Comparison of ENCODE assay signal across 10 cellular contexts in genomic region chr19:16383584-16384161, GRCh38. TPM values are rescaled to one million over a fixed set of nuclear protein-coding genes. Genes with fewer than 3 reads are reported as not detected.
DNase-seq lines count a peak whose midpoint lies in the region; ATAC-seq, FAIRE-seq and TF ChIP-seq lines count a peak whose summit lies in the region.
"Had no signal": no experiment of that assay in that cellular context is flagged by ENCODE, and none has a peak within 500 bp of the region (broad histone marks: within the 10 kb centered on the region; RNA-seq: fewer than 3 reads in every experiment).

No MANE protein-coding gene starts in this region.

- no peaks in the 10 kb centered on the region for H3K27me3 Mint-ChIP-seq in T-cell

- no peak overlapping the region for H3K4me3 ChIP-seq in HepG2 (replicated peaks in 1 of 3; ENCODE audit: insufficient read depth in 1 of 3, low read depth in 2 of 3, low read length in 3 of 3)
- no peak overlapping the region for H3K4me3 ChIP-seq in suprapubic skin
- H3K4me3 ChIP-seq: SJSA1 had no signal

- TF ChIP-seq EP300 in HepG2 (IDR thresholded peaks at IDR 0.05; ENCODE audit: low read depth in 2 of 2, low read length in 2 of 2) (no peak), HepG2 (CRISPR knock-in tag; IDR thresholded peaks at IDR 0.05; ENCODE audit: borderline replicate concordance) (no peak), suprapubic skin (IDR thresholded peaks at IDR 0.05) (no peak)

- H3K9me3 Mint-ChIP-seq in T-cell, result no peaks in the 10 kb centered on the region

- in situ Hi-C loops in HepG2 (cut with HindIII; ENCODE audit: extremely low pct_ligation_motif_present, low pct_unique_long_range_greater_than_20kb), result loop anchor here (5.0 to 25.0 kb wide), 2 partner anchors 136 to 346 kb away; no protein-coding TSS in a partner anchor

- H3K4me1 Mint-ChIP-seq in T-cell, result peaks cover 57 to 65% (median 60%) of the 10 kb centered on the region in 3 donors

- no peak for FAIRE-seq in HepG2 (lab: Jason Lieb, UNC)

- H3K36me3 Mint-ChIP-seq in T-cell, result peaks cover 40% of the 10 kb centered on the region

- POLR2A ChIA-PET in T-cell (lab: Charles Lee), result interaction anchor here (1.2 to 2.1 kb wide), 6 partner anchors 14 to 56 kb away, joined by 7 to 102 read pairs (median 15); no protein-coding TSS in a partner anchor
- POLR2A ChIA-PET in HepG2 (lab: Yijun Ruan, JAX), result no interaction called here

- no peak overlapping the region for H2AFZ ChIP-seq in HepG2 (ENCODE audit: low read length)

- no peak overlapping the region for H3K4me2 ChIP-seq in HepG2 (ENCODE audit: low read depth, low read length)

- peak overlapping the region in 2 of 3 donors; percentile 58 to 69 for H3K4me3 Mint-ChIP-seq in T-cell

- H3K4me1 ChIP-seq in HepG2 (ENCODE audit: insufficient read depth, low read length) (no peaks in the 10 kb centered on the region), suprapubic skin (peaks cover 24% of the 10 kb centered on the region)

- no peaks in the 10 kb centered on the region; the same call in none of the 2 replicates for H4K20me1 ChIP-seq in HepG2 (ENCODE audit: insufficient read depth, low read length)

- CTCF ChIA-PET in T-cell (lab: Charles Lee) (interaction anchor here (0.6 to 2.1 kb wide), 15 partner anchors 9 to 198 kb away, joined by 3 to 48 read pairs (median 13); partner anchors contain the start of genes FAM32A (in 1 of the 2) and KLF2 (in 1 of the 2)), HepG2 (lab: Yijun Ruan, JAX; ENCODE audit: low intra/inter-chr PET ratio, low total read pairs) (interaction anchor here (0.6 to 2.6 kb wide), 3 partner anchors 136 to 200 kb away, joined by 3 to 28 read pairs (median 6); no protein-coding TSS in a partner anchor)

- H3K27ac Mint-ChIP-seq in T-cell, result peak overlapping the region; percentile 92 to 95

- H3K27ac ChIP-seq in HepG2 (ENCODE audit: extremely low read length, insufficient read depth, low read length) (no peak overlapping the region), suprapubic skin (peak overlapping the region; percentile 81)
- H3K27ac ChIP-seq: SJSA1 had no signal

- BruUV-seq in HepG2 (replicated peaks; lab: Mats Ljungman, UMichigan), result no TSS peak

- no peak for TF ChIP-seq RAD21 in HepG2 (CRISPR knock-in tag; IDR thresholded peaks at IDR 0.05)

- peak; percentile 9 to 20 for ATAC-seq in activated CD4-positive, CD25-positive, alpha-beta regulatory T cell treated with anti-CD3 and anti-CD28 coated beads, Interleukin-2, amount 50 U/mL, for 24 hours
- peak in 2 of 4 experiments; percentile 6 to 9 for ATAC-seq in T-cell (replicated peaks in 1 of 4)
- ATAC-seq in HepG2, result no peak
- no peak for ATAC-seq in GM21825 (IDR thresholded peaks at IDR 0.05; ENCODE audit: unreplicated experiment)

- no peaks in the 10 kb centered on the region for H3K79me2 ChIP-seq in HepG2 (ENCODE audit: insufficient read depth, low read length)

- TF ChIP-seq CTCF in HepG2 (CRISPR knock-in tag; IDR thresholded peaks at IDR 0.05) (no peak; the same call in 1 of the 2 replicates), suprapubic skin (IDR thresholded peaks at IDR 0.05) (no peak)

- no peak for DNase-seq in activated CD4-positive, CD25-positive, alpha-beta regulatory T cell treated with anti-CD3 and anti-CD28 coated beads, Interleukin-2, amount 50 U/mL, for 72 hours
- DNase-seq in T-cell (no peak), HepG2 (ENCODE audit: low spot score) (no peak), suprapubic skin (ENCODE audit: low spot score in 2 of 2) (no peak), MV-4-11 (lab: John Stamatoyannopoulos, UW) (no peak), NCI-H510A treated with DMSO at 0.1 percent for 48 hours (lab: John Stamatoyannopoulos, UW) (no peak)
- DNase-seq: NCI-H1417 treated with DMSO at 0.1 percent for 48 hours had no signal

- H3K36me3 ChIP-seq in HepG2 (replicated peaks in 1 of 2; ENCODE audit: control insufficient read depth in 1 of 2, insufficient read depth in 2 of 2, low read length in 2 of 2) (peaks cover 13 to 48% of the 10 kb centered on the region in 2 experiments), suprapubic skin (peaks cover 25% of the 10 kb centered on the region)

- TF ChIP-seq POLR2A in HepG2 (IDR thresholded peaks at IDR 0.05; ENCODE audit: insufficient read depth in 1 of 2, low read depth in 2 of 2, low read length in 2 of 2), result no peak
- TF ChIP-seq POLR2A in suprapubic skin (IDR thresholded peaks at IDR 0.05), result no peak

- no peaks in the 10 kb centered on the region for H3K27me3 ChIP-seq in HepG2 (ENCODE audit: control insufficient read depth in 1 of 2, insufficient read depth in 2 of 2, low read length in 2 of 2)
- no peaks in the 10 kb centered on the region for H3K27me3 ChIP-seq in suprapubic skin
- H3K27me3 ChIP-seq: SJSA1 had no signal

- H3K9me3 ChIP-seq in HepG2 (ENCODE audit: low read length) (no peaks in the 10 kb centered on the region), suprapubic skin (no peaks in the 10 kb centered on the region)
- H3K9me3 ChIP-seq: SJSA1 had no signal

- WGBS in HepG2 (ENCODE audit: low lambda C conversion rate), result 98% methylated on average over 9 of the region's 21 CpGs
- WGBS in suprapubic skin, result 84% methylated on average over 7 of the region's 21 CpGs

- H3K9ac ChIP-seq in HepG2 (ENCODE audit: insufficient read depth, low read depth, low read length), result no peak overlapping the region

- intact Hi-C loops in HepG2 (cut with micrococcal nuclease; ENCODE audit: unreplicated experiment), result loop anchor here (1.0 kb wide), 1 partner anchor 136 kb away; no protein-coding TSS in a partner anchor

TF ChIP-seq in HepG2, 621 proteins besides CTCF, POLR2A, EP300 and RAD21 (continues in another document):
- no peak for TF ChIP-seq ZNF513 (CRISPR knock-in tag; conservative IDR thresholded peaks at IDR 0.05)
- peak; percentile 52; the same call in 1 of the 2 replicates for TF ChIP-seq ZNF776 (CRISPR knock-in tag; IDR thresholded peaks at IDR 0.05)
- TF ChIP-seq ZFP91 (CRISPR knock-in tag; IDR thresholded peaks at IDR 0.05; ENCODE audit: borderline replicate concordance), result peak; percentile 22; the same call in 1 of the 2 replicates
- TF ChIP-seq HNRNPL (IDR thresholded peaks at IDR 0.05; ENCODE audit: low read depth, low read length), result 0 out of 2 replicates have a peak, but pooled peaks have one; percentile 30

RNA-seq across cellular contexts. Expression of gene KLF2, which starts 59.0 kb away (rescaled TPM):
- total RNA-seq in T-cell (100 to 1,000 TPM; 612 to 721 (median 621) TPM), HepG2 (2016; rRNA removed; fragmentation: Illumina TruSeq; extraction: Trizol) (not detected in 2 replicates), suprapubic skin (10 to 100 TPM; 27.0 to 41.1 (median 36.9) TPM)
- not detected in 2 replicates for total RNA-seq in HepG2 (2016; cell fraction: cytosol; rRNA removed; fragmentation: Illumina TruSeq; extraction: Trizol; ENCODE audit: low read depth)
- not detected in 2 replicates for total RNA-seq in HepG2 (2016; cell fraction: insoluble cytoplasmic fraction; rRNA removed; fragmentation: Illumina TruSeq; extraction: Trizol)
- total RNA-seq in HepG2 (2016; cell fraction: membrane; rRNA removed; fragmentation: Illumina TruSeq; extraction: Trizol), result not detected in 2 replicates
- not detected in 2 replicates for total RNA-seq in HepG2 (2016; cell fraction: nucleus; rRNA removed; fragmentation: Illumina TruSeq; extraction: Trizol)
- polyA plus RNA-seq in HepG2 (2011; rRNA removed), result 0.05 TPM in 1 of 2 replicates, not detected in the other
- polyA plus RNA-seq in HepG2 (2011; cell fraction: cytosol; rRNA removed), result 0.05 TPM in 1 of 2 replicates, not detected in the other
- 0.16 and 0.23 TPM in 2 replicates for polyA plus RNA-seq in HepG2 (2011; cell fraction: nucleus; rRNA removed)
- not detected in 2 replicates for polyA plus RNA-seq in HepG2 (2012)
- not detected in 2 replicates for polyA plus RNA-seq in HepG2 (2016; cell fraction: cytosol; fragmentation: Illumina TruSeq; extraction: Trizol; ENCODE audit: low read depth)
- polyA plus RNA-seq in HepG2 (2016; cell fraction: insoluble cytoplasmic fraction; fragmentation: Illumina TruSeq; extraction: Trizol; ENCODE audit: low read depth), result not detected in 2 replicates
- polyA plus RNA-seq in HepG2 (2016; cell fraction: membrane; fragmentation: Illumina TruSeq; extraction: Trizol; ENCODE audit: low read depth), result 0.27 TPM in 1 of 2 replicates, not detected in the other
- not detected in 2 replicates for polyA plus RNA-seq in HepG2 (2016; cell fraction: nucleus; fragmentation: Illumina TruSeq; extraction: Trizol; ENCODE audit: insufficient read depth, low read depth)
- 0.16 TPM in 1 of 2 replicates, not detected in the other for polyA minus RNA-seq in HepG2 (2011; rRNA and poly(A)+ RNA removed; ENCODE audit: low replicate concordance)
- not detected in 2 replicates for polyA minus RNA-seq in HepG2 (2011; cell fraction: cytosol; rRNA and poly(A)+ RNA removed)
- polyA minus RNA-seq in HepG2 (2011; cell fraction: nucleus; rRNA and poly(A)+ RNA removed), result not detected in 2 replicates

Comparison
In these comparisons a context has a peak if more than half of its experiments do, and no peak if none do; other contexts are left out.
1. ATAC-seq: peak in activated CD4-positive, CD25-positive, alpha-beta regulatory T cell treated with anti-CD3 and anti-CD28 coated beads, Interleukin-2, amount 50 U/mL, for 24 hours (2 of 2); none in HepG2 (single experiment) and GM21825 (single experiment).
2. RNA of gene KLF2, which starts 59.0 kb away (total RNA-seq): 612 to 721 TPM in T-cell and 27.0 to 41.1 TPM in suprapubic skin; not detected in HepG2; every median in the first group is over 10 times any median in the second.